ENCODE assay signal across 1 cellular context in the genomic region with DNA sequence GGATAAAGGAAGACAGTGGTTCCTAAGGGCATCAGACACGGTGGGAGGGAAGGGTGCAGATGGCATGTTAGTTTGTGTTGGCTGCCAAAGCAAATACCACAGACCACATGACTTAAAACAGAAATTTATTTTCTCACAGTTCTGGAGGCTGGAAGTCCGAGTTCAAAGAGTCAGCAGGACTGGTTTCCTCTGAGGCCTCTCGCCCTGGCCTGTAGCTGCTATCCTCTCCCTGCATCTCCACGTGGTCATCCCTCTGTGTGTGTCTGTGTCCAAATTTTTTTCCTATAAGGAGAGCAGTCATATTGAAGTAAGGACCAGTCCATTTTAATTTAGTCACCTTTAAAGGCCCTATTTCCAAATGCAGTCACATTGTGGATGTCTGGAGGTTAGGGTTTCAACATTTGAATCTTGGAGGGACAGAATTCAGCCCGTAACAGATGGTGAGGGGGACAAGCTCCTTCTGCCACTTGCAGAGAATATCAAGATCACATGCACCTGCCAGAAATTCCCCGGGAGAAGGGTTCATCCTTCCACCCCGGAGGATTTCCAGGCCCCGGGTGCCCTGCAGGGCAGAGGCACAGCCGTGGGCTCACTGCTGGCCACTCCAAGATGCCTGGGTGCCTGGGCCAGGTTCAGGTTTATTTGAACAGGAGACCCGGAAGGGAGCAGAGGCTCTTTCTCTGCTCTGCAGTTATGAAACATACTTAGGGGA.
A peak's percentile ranks its signal among the peaks of the same experiment; 100 is the strongest.
TF ChIP-seq lines count a peak whose summit lies in the region.

No MANE protein-coding gene starts in this region.

TF ChIP-seq in HepG2, 621 proteins besides CTCF, POLR2A, EP300 and RAD21 (continued from another document and continues in another):
- TF ChIP-seq, protein P1, sequence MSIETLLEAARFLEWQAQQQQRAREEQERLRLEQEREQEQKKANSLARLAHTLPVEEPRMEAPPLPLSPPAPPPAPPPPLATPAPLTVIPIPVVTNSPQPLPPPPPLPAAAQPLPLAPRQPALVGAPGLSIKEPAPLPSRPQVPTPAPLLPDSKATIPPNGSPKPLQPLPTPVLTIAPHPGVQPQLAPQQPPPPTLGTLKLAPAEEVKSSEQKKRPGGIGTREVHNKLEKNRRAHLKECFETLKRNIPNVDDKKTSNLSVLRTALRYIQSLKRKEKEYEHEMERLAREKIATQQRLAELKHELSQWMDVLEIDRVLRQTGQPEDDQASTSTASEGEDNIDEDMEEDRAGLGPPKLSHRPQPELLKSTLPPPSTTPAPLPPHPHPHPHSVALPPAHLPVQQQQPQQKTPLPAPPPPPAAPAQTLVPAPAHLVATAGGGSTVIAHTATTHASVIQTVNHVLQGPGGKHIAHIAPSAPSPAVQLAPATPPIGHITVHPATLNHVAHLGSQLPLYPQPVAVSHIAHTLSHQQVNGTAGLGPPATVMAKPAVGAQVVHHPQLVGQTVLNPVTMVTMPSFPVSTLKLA (IDR thresholded peaks at IDR 0.05), result 0 out of 2 replicates have a peak, but pooled peaks have one; percentile 16
- TF ChIP-seq ZNF124 (CRISPR knock-in tag; IDR thresholded peaks at IDR 0.05), result no peak
- TF ChIP-seq TBL1XR1 (IDR thresholded peaks at IDR 0.05; ENCODE audit: borderline replicate concordance, low read length, partially characterized antibody), result no peak
- peak; percentile 65 for TF ChIP-seq POLR2G (IDR thresholded peaks at IDR 0.05; ENCODE audit: low read depth, low read length)
- no peak for TF ChIP-seq MED1 (CRISPR knock-in tag; IDR thresholded peaks at IDR 0.05)
- TF ChIP-seq, protein P2, sequence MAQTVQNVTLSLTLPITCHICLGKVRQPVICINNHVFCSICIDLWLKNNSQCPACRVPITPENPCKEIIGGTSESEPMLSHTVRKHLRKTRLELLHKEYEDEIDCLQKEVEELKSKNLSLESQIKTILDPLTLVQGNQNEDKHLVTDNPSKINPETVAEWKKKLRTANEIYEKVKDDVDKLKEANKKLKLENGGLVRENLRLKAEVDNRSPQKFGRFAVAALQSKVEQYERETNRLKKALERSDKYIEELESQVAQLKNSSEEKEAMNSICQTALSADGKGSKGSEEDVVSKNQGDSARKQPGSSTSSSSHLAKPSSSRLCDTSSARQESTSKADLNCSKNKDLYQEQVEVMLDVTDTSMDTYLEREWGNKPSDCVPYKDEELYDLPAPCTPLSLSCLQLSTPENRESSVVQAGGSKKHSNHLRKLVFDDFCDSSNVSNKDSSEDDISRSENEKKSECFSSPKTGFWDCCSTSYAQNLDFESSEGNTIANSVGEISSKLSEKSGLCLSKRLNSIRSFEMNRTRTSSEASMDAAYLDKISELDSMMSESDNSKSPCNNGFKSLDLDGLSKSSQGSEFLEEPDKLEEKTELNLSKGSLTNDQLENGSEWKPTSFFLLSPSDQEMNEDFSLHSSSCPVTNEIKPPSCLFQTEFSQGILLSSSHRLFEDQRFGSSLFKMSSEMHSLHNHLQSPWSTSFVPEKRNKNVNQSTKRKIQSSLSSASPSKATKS (CRISPR knock-in tag; IDR thresholded peaks at IDR 0.05), result no peak
- TF ChIP-seq SMARCE1 (IDR thresholded peaks at IDR 0.05; ENCODE audit: borderline replicate concordance), result no peak
- no peak for TF ChIP-seq ZNF644 (CRISPR knock-in tag; IDR thresholded peaks at IDR 0.05; ENCODE audit: low read depth)
- no peak for TF ChIP-seq KDM5B (CRISPR knock-in tag; IDR thresholded peaks at IDR 0.05; ENCODE audit: borderline replicate concordance)
- 0 out of 2 replicates have a peak, but pooled peaks have one; percentile 11 for TF ChIP-seq NFIC (IDR thresholded peaks at IDR 0.05; ENCODE audit: low read length)
- no peak for TF ChIP-seq ZNF615 (CRISPR knock-in tag; IDR thresholded peaks at IDR 0.05; ENCODE audit: borderline replicate concordance)
- no peak for TF ChIP-seq KLF13 (CRISPR knock-in tag; IDR thresholded peaks at IDR 0.05)
- TF ChIP-seq KLF16 (CRISPR knock-in tag; IDR thresholded peaks at IDR 0.05), result peak in 1 of 2 experiments; percentile 25; a peak in 1 of 4 replicates
- TF ChIP-seq, protein P3, sequence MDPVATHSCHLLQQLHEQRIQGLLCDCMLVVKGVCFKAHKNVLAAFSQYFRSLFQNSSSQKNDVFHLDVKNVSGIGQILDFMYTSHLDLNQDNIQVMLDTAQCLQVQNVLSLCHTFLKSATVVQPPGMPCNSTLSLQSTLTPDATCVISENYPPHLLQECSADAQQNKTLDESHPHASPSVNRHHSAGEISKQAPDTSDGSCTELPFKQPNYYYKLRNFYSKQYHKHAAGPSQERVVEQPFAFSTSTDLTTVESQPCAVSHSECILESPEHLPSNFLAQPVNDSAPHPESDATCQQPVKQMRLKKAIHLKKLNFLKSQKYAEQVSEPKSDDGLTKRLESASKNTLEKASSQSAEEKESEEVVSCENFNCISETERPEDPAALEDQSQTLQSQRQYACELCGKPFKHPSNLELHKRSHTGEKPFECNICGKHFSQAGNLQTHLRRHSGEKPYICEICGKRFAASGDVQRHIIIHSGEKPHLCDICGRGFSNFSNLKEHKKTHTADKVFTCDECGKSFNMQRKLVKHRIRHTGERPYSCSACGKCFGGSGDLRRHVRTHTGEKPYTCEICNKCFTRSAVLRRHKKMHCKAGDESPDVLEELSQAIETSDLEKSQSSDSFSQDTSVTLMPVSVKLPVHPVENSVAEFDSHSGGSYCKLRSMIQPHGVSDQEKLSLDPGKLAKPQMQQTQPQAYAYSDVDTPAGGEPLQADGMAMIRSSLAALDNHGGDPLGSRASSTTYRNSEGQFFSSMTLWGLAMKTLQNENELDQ (CRISPR knock-in tag; IDR thresholded peaks at IDR 0.05; ENCODE audit: borderline replicate concordance), result no peak
- 0 out of 2 replicates have a peak, but pooled peaks have one; percentile 47 for TF ChIP-seq ZNF333 (CRISPR knock-in tag; IDR thresholded peaks at IDR 0.05; ENCODE audit: borderline replicate concordance)
- TF ChIP-seq ZNF670 (CRISPR knock-in tag; IDR thresholded peaks at IDR 0.05; ENCODE audit: borderline replicate concordance), result no peak
- no peak for TF ChIP-seq ZSCAN30 (CRISPR knock-in tag; IDR thresholded peaks at IDR 0.05)
- 0 out of 2 replicates have a peak, but pooled peaks have one; percentile 17 for TF ChIP-seq THAP11 (CRISPR knock-in tag; IDR thresholded peaks at IDR 0.05)
- TF ChIP-seq ETV6 (CRISPR knock-in tag; conservative IDR thresholded peaks at IDR 0.05), result 0 out of 2 replicates have a peak, but pooled peaks have one; percentile 32
- TF ChIP-seq ZNF737 (CRISPR knock-in tag; IDR thresholded peaks at IDR 0.05; ENCODE audit: borderline replicate concordance), result no peak
- no peak for TF ChIP-seq ZNF232 (CRISPR knock-in tag; IDR thresholded peaks at IDR 0.05; ENCODE audit: borderline replicate concordance)
- TF ChIP-seq, protein P4, sequence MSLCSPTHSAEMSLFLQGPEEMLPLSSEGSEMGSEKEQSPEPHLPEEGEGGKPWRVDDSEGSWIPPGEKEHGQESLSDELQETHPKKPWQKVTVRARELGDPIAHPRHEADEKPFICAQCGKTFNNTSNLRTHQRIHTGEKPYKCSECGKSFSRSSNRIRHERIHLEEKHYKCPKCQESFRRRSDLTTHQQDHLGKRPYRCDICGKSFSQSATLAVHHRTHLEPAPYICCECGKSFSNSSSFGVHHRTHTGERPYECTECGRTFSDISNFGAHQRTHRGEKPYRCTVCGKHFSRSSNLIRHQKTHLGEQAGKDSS (CRISPR knock-in tag; IDR thresholded peaks at IDR 0.05; ENCODE audit: borderline replicate concordance, low read depth), result no peak
- TF ChIP-seq, protein P5, sequence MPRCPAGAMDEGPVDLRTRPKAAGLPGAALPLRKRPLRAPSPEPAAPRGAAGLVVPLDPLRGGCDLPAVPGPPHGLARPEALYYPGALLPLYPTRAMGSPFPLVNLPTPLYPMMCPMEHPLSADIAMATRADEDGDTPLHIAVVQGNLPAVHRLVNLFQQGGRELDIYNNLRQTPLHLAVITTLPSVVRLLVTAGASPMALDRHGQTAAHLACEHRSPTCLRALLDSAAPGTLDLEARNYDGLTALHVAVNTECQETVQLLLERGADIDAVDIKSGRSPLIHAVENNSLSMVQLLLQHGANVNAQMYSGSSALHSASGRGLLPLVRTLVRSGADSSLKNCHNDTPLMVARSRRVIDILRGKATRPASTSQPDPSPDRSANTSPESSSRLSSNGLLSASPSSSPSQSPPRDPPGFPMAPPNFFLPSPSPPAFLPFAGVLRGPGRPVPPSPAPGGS (CRISPR knock-in tag; IDR thresholded peaks at IDR 0.05), result no peak
- TF ChIP-seq ZNF331 (CRISPR knock-in tag; IDR thresholded peaks at IDR 0.05), result 0 out of 2 replicates have a peak, but pooled peaks have one; percentile 12
- TF ChIP-seq, protein P6, sequence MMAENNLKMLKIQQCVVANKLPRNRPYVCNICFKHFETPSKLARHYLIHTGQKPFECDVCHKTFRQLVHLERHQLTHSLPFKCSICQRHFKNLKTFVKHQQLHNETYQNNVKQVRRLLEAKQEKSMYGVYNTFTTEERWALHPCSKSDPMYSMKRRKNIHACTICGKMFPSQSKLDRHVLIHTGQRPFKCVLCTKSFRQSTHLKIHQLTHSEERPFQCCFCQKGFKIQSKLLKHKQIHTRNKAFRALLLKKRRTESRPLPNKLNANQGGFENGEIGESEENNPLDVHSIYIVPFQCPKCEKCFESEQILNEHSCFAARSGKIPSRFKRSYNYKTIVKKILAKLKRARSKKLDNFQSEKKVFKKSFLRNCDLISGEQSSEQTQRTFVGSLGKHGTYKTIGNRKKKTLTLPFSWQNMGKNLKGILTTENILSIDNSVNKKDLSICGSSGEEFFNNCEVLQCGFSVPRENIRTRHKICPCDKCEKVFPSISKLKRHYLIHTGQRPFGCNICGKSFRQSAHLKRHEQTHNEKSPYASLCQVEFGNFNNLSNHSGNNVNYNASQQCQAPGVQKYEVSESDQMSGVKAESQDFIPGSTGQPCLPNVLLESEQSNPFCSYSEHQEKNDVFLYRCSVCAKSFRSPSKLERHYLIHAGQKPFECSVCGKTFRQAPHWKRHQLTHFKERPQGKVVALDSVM (CRISPR knock-in tag; IDR thresholded peaks at IDR 0.05), result 0 out of 2 replicates have a peak, but pooled peaks have one; percentile 4
- TF ChIP-seq, protein P7, sequence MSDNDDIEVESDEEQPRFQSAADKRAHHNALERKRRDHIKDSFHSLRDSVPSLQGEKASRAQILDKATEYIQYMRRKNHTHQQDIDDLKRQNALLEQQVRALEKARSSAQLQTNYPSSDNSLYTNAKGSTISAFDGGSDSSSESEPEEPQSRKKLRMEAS (IDR thresholded peaks at IDR 0.05), result peak; percentile 90
- TF ChIP-seq, protein P8, sequence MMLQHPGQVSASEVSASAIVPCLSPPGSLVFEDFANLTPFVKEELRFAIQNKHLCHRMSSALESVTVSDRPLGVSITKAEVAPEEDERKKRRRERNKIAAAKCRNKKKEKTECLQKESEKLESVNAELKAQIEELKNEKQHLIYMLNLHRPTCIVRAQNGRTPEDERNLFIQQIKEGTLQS (CRISPR knock-in tag; IDR thresholded peaks at IDR 0.05), result no peak
- TF ChIP-seq ZNF788 (CRISPR knock-in tag; IDR thresholded peaks at IDR 0.05; ENCODE audit: borderline replicate concordance), result no peak
- no peak for TF ChIP-seq ZNF337 (CRISPR knock-in tag; IDR thresholded peaks at IDR 0.05; ENCODE audit: borderline replicate concordance, low read depth)
- TF ChIP-seq, protein P9, sequence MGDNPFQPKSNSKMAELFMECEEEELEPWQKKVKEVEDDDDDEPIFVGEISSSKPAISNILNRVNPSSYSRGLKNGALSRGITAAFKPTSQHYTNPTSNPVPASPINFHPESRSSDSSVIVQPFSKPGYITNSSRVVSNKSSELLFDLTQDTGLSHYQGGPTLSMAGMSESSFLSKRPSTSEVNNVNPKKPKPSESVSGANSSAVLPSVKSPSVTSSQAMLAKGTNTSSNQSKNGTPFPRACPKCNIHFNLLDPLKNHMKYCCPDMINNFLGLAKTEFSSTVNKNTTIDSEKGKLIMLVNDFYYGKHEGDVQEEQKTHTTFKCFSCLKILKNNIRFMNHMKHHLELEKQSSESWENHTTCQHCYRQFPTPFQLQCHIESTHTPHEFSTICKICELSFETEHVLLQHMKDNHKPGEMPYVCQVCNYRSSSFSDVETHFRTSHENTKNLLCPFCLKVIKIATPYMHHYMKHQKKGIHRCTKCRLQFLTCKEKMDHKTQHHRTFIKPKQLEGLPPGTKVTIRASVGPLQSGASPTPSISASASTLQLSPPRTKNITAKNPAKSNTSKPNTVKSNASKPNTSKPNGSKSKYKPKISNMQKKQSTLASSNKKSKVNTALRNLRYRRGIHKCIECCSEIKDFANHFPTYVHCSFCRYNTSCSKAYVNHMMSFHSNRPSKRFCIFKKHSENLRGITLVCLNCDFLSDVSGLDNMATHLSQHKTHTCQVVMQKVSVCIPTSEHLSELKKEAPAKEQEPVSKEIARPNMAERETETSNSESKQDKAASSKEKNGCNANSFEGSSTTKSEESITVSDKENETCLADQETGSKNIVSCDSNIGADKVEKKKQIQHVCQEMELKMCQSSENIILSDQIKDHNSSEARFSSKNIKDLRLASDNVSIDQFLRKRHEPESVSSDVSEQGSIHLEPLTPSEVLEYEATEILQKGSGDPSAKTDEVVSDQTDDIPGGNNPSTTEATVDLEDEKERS (CRISPR knock-in tag; IDR thresholded peaks at IDR 0.05), result no peak
- no peak for TF ChIP-seq KLF12 (CRISPR knock-in tag; IDR thresholded peaks at IDR 0.05; ENCODE audit: borderline replicate concordance)
- no peak for TF ChIP-seq ZNF652 (CRISPR knock-in tag; IDR thresholded peaks at IDR 0.05; ENCODE audit: borderline replicate concordance, low read depth)
- no peak for TF ChIP-seq CBX2 (IDR thresholded peaks at IDR 0.05; ENCODE audit: low read depth, low read length)
- no peak for TF ChIP-seq CBX2 (CRISPR knock-in tag; IDR thresholded peaks at IDR 0.05; ENCODE audit: low read depth)
- TF ChIP-seq, protein P10, sequence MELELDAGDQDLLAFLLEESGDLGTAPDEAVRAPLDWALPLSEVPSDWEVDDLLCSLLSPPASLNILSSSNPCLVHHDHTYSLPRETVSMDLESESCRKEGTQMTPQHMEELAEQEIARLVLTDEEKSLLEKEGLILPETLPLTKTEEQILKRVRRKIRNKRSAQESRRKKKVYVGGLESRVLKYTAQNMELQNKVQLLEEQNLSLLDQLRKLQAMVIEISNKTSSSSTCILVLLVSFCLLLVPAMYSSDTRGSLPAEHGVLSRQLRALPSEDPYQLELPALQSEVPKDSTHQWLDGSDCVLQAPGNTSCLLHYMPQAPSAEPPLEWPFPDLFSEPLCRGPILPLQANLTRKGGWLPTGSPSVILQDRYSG (CRISPR knock-in tag; IDR thresholded peaks at IDR 0.05), result no peak
- no peak for TF ChIP-seq ZFP90 (CRISPR knock-in tag; IDR thresholded peaks at IDR 0.05; ENCODE audit: borderline replicate concordance)
- no peak for TF ChIP-seq CHCHD3 (CRISPR knock-in tag; IDR thresholded peaks at IDR 0.05)
- no peak for TF ChIP-seq ZNF101 (CRISPR knock-in tag; IDR thresholded peaks at IDR 0.05; ENCODE audit: borderline replicate concordance, low read depth)
- no peak for TF ChIP-seq PHF20 (CRISPR knock-in tag; IDR thresholded peaks at IDR 0.05)
- TF ChIP-seq TCF7 (IDR thresholded peaks at IDR 0.05; ENCODE audit: low read depth), result peak; percentile 59; the same call in 1 of the 2 replicates
